Comparison of ENCODE assay signal across 23 cellular contexts in the genomic region with DNA sequence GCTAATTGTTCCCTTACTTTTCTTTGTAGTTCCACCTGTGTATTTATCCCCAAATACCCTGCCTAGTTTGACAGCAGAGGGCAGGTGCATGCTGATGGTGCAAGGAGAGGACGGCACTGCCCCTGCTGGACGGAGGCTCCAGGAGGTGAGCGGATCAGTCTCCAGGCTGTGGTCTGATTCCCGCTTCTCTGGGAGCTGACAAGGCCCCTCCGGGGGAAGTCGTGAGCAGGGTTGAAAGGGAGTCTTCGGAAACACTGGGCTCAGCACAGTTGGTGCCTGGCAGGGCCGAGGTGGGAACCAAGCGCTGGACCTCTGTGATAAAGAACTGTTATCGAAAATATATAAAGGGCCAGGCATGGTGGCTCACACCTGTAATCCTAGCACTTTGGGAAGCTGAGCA. TPM values are rescaled to one million over a fixed set of nuclear protein-coding genes. Genes with fewer than 3 reads are reported as not detected.
DNase-seq lines count a peak whose midpoint lies in the region; ATAC-seq and TF ChIP-seq lines count a peak whose summit lies in the region.
"Had no signal": no experiment of that assay in that cellular context is flagged by ENCODE, and none has a peak within 500 bp of the region (broad histone marks: within the 10 kb centered on the region; RNA-seq: fewer than 3 reads in every experiment).

No MANE protein-coding gene starts in this region.

- H3K4me3 ChIP-seq in GM23338: no peak overlapping the region
- H3K4me3 ChIP-seq in sigmoid colon: no peak overlapping the region
- H3K4me3 ChIP-seq: A549, SJSA1 had no signal

- H3K79me2 ChIP-seq in GM23338 (replicated peaks; ENCODE audit: insufficient read depth): no peaks in the 10 kb centered on the region

- H3K4me2 ChIP-seq in GM23338: no peak overlapping the region
- H3K4me2 ChIP-seq: A549 had no signal

- TF ChIP-seq CTCF in GM23338 (conservative IDR thresholded peaks at IDR 0.05; ENCODE audit: low read depth in 2 of 2) (peak; percentile 42 to 49), glutamatergic neuron (IDR thresholded peaks at IDR 0.05; ENCODE audit: partially characterized antibody, unreplicated experiment) (peak; percentile 33), sigmoid colon (IDR thresholded peaks at IDR 0.05) (no peak)

- ATAC-seq in GM23338 (peak; percentile 91), HG03025 (IDR thresholded peaks at IDR 0.05; ENCODE audit: low FRiP score, unreplicated experiment) (no peak)
- no peak for ATAC-seq in activated T-helper 17 cell treated with anti-CD3 and anti-CD28 coated beads, Interleukin-2, amount 50 U/mL, for 72 hours (replicated peaks)
- ATAC-seq: stimulated activated effector memory CD8-positive, alpha-beta T cell treated with anti-CD3 and anti-CD28 coated beads, Interleukin-12 subunit alpha, Interleukin-12 subunit beta, amount 100 ng/mL, for 72 hours had no signal

- H3K27me3 Mint-ChIP-seq in GM23338 (ENCODE audit: insufficient read depth, low read depth, poor library complexity): peaks cover 5% of the 10 kb centered on the region
- H3K27me3 Mint-ChIP-seq in glutamatergic neuron (ENCODE audit: unreplicated experiment): peaks cover 14% of the 10 kb centered on the region
- H3K27me3 Mint-ChIP-seq in activated T-helper 17 cell treated with anti-CD3 and anti-CD28 coated beads, Interleukin-2, amount 50 U/mL, for 72 hours: peaks cover 23% of the 10 kb centered on the region
- peaks cover 2% of the 10 kb centered on the region for H3K27me3 Mint-ChIP-seq in activated T-helper 2 cell treated with anti-CD3 and anti-CD28 coated beads, Interferon-gamma antibody, Interleukin-2, Interleukin-4, amounts not matched to agents 10 μg/mL and 5 μg/mL and 100 μg/mL, durations not matched to agents 14 hours and 24 hours and 36 hours (ENCODE audit: low read depth)

- H3F3A ChIP-seq in GM23338 (replicated peaks; ENCODE audit: low read depth): no peaks in the 10 kb centered on the region

- H3K27ac Mint-ChIP-seq in GM23338 (no peak overlapping the region), glutamatergic neuron (ENCODE audit: unreplicated experiment) (peak overlapping the region; percentile 100)
- H3K27ac Mint-ChIP-seq in activated T-helper 17 cell treated with anti-CD3 and anti-CD28 coated beads, Interleukin-2, amount 50 U/mL, for 72 hours: no peak overlapping the region
- H3K27ac Mint-ChIP-seq in activated T-helper 2 cell treated with anti-CD3 and anti-CD28 coated beads, Interferon-gamma antibody, Interleukin-2, Interleukin-4, amounts not matched to agents 10 μg/mL and 5 μg/mL and 100 μg/mL, durations not matched to agents 14 hours and 24 hours and 36 hours: no peak overlapping the region
- H3K27ac Mint-ChIP-seq: dendritic cell treated with granulocyte-macrophage colony-stimulating factor and Interleukin-4, amounts not matched to agents 40 ng/mL and 50 ng/mL, for 4 days; nephron; stimulated activated effector memory CD8-positive, alpha-beta T cell treated with anti-CD3 and anti-CD28 coated beads, Interleukin-12 subunit alpha, Interleukin-12 subunit beta, amount 100 ng/mL, for 72 hours had no signal

- H3K27ac ChIP-seq in GM23338 (ENCODE audit: low read depth) (no peak overlapping the region), sigmoid colon (no peak overlapping the region)
- H3K27ac ChIP-seq: A549, SJSA1 had no signal

- WGBS in sigmoid colon, 2 donors: 89 to 90% methylated on average over 10 of the region's 10 CpGs

- DNase-seq in NCI-H82 (lab: John Stamatoyannopoulos, UW) (peak; percentile 70), NCI-H82 treated with DMSO at 0.1 percent for 48 hours (lab: John Stamatoyannopoulos, UW; ENCODE audit: unreplicated experiment) (no peak), GM23338 (ENCODE audit: low spot score) (peak; percentile 50), glutamatergic neuron (peak; percentile 75), sigmoid colon (peak; percentile 42)
- DNase-seq in activated T-helper 2 cell treated with anti-CD3 and anti-CD28 coated beads, Interferon-gamma antibody, Interleukin-2, Interleukin-4, amounts not matched to agents 10 μg/mL and 5 μg/mL and 100 μg/mL, durations not matched to agents 14 hours and 24 hours and 36 hours (ENCODE audit: low spot score): no peak
- DNase-seq: activated CD4-positive, alpha-beta T cell treated with anti-CD3 and anti-CD28 coated beads, Interleukin-2, amount 50 U/mL, for 1 hour; activated gamma-delta T cell treated with Interleukin-2 at 50 U/mL for 16 hours; amniotic stem cell; EL; NCI-H1092 treated with DMSO at 0.1 percent for 48 hours; NCI-H2029; NCI-H2227 treated with DMSO at 0.1 percent for 48 hours; T-helper 2 cell had no signal

- H3K4me1 ChIP-seq in GM23338 (ENCODE audit: insufficient read depth) (no peaks in the 10 kb centered on the region), sigmoid colon (no peaks in the 10 kb centered on the region)
- H3K4me1 ChIP-seq: A549, SJSA1 had no signal

- H3K4me3 Mint-ChIP-seq in GM23338: no peak overlapping the region
- H3K4me3 Mint-ChIP-seq in glutamatergic neuron (ENCODE audit: unreplicated experiment): peak overlapping the region; percentile 85
- H3K4me3 Mint-ChIP-seq in activated T-helper 17 cell treated with anti-CD3 and anti-CD28 coated beads, Interleukin-2, amount 50 U/mL, for 72 hours: no peak overlapping the region
- H3K4me3 Mint-ChIP-seq in activated T-helper 2 cell treated with anti-CD3 and anti-CD28 coated beads, Interferon-gamma antibody, Interleukin-2, Interleukin-4, amounts not matched to agents 10 μg/mL and 5 μg/mL and 100 μg/mL, durations not matched to agents 14 hours and 24 hours and 36 hours (ENCODE audit: low read depth): no peak overlapping the region
- H3K4me3 Mint-ChIP-seq: dendritic cell treated with granulocyte-macrophage colony-stimulating factor and Interleukin-4, amounts not matched to agents 40 ng/mL and 50 ng/mL, for 4 days; stimulated activated effector memory CD8-positive, alpha-beta T cell treated with anti-CD3 and anti-CD28 coated beads, Interleukin-12 subunit alpha, Interleukin-12 subunit beta, amount 100 ng/mL, for 72 hours had no signal

- intact Hi-C loops in sigmoid colon (cut with DNase I): no loop called here
- intact Hi-C loops in activated T-helper 2 cell treated with anti-CD3 and anti-CD28 coated beads, Interferon-gamma antibody, Interleukin-2, Interleukin-4, amounts not matched to agents 10 μg/mL and 5 μg/mL and 100 μg/mL, durations not matched to agents 14 hours and 24 hours and 36 hours (cut with micrococcal nuclease): no loop called here

- no peaks in the 10 kb centered on the region for H3K9me2 ChIP-seq in GM23338 (ENCODE audit: insufficient read depth)

- H3K27me3 ChIP-seq in GM23338 (ENCODE audit: insufficient read depth) (no peaks in the 10 kb centered on the region), sigmoid colon (no peaks in the 10 kb centered on the region)
- H3K27me3 ChIP-seq: SJSA1 had no signal

- no peaks in the 10 kb centered on the region for H4K20me1 ChIP-seq in GM23338 (replicated peaks; ENCODE audit: insufficient read depth)

- H3K9me3 Mint-ChIP-seq in GM23338 (no peaks in the 10 kb centered on the region), glutamatergic neuron (ENCODE audit: unreplicated experiment) (peaks cover 23% of the 10 kb centered on the region)
- peaks cover 3% of the 10 kb centered on the region for H3K9me3 Mint-ChIP-seq in activated T-helper 17 cell treated with anti-CD3 and anti-CD28 coated beads, Interleukin-2, amount 50 U/mL, for 72 hours
- H3K9me3 Mint-ChIP-seq in activated T-helper 2 cell treated with anti-CD3 and anti-CD28 coated beads, Interferon-gamma antibody, Interleukin-2, Interleukin-4, amounts not matched to agents 10 μg/mL and 5 μg/mL and 100 μg/mL, durations not matched to agents 14 hours and 24 hours and 36 hours: peaks cover 4% of the 10 kb centered on the region
- H3K9me3 Mint-ChIP-seq: dendritic cell treated with granulocyte-macrophage colony-stimulating factor and Interleukin-4, amounts not matched to agents 40 ng/mL and 50 ng/mL, for 4 days had no signal

- TF ChIP-seq POLR2A in sigmoid colon (IDR thresholded peaks at IDR 0.05): no peak

- TF ChIP-seq EP300 in sigmoid colon (IDR thresholded peaks at IDR 0.05): no peak

- H3K9me3 ChIP-seq in sigmoid colon: no peaks in the 10 kb centered on the region
- H3K9me3 ChIP-seq: A549, SJSA1 had no signal

- no peaks in the 10 kb centered on the region for H3K36me3 ChIP-seq in GM23338 (ENCODE audit: insufficient read depth)
- no peaks in the 10 kb centered on the region for H3K36me3 ChIP-seq in sigmoid colon
- H3K36me3 ChIP-seq: SJSA1 had no signal

- H3K36me3 Mint-ChIP-seq in GM23338 (ENCODE audit: low read depth) (no peaks in the 10 kb centered on the region), glutamatergic neuron (ENCODE audit: unreplicated experiment) (peaks cover 15% of the 10 kb centered on the region)
- H3K36me3 Mint-ChIP-seq in activated T-helper 17 cell treated with anti-CD3 and anti-CD28 coated beads, Interleukin-2, amount 50 U/mL, for 72 hours (ENCODE audit: low read depth): no peaks in the 10 kb centered on the region
- no peaks in the 10 kb centered on the region for H3K36me3 Mint-ChIP-seq in activated T-helper 2 cell treated with anti-CD3 and anti-CD28 coated beads, Interferon-gamma antibody, Interleukin-2, Interleukin-4, amounts not matched to agents 10 μg/mL and 5 μg/mL and 100 μg/mL, durations not matched to agents 14 hours and 24 hours and 36 hours (ENCODE audit: low read depth)
- H3K36me3 Mint-ChIP-seq: stimulated activated effector memory CD8-positive, alpha-beta T cell treated with anti-CD3 and anti-CD28 coated beads, Interleukin-12 subunit alpha, Interleukin-12 subunit beta, amount 100 ng/mL, for 72 hours had no signal

- H3K4me1 Mint-ChIP-seq in GM23338 (no peaks in the 10 kb centered on the region; the same call in 2 of the 3 replicates), glutamatergic neuron (ENCODE audit: low read depth, unreplicated experiment) (peaks cover 38% of the 10 kb centered on the region)
- no peaks in the 10 kb centered on the region for H3K4me1 Mint-ChIP-seq in activated T-helper 17 cell treated with anti-CD3 and anti-CD28 coated beads, Interleukin-2, amount 50 U/mL, for 72 hours
- no peaks in the 10 kb centered on the region for H3K4me1 Mint-ChIP-seq in activated T-helper 2 cell treated with anti-CD3 and anti-CD28 coated beads, Interferon-gamma antibody, Interleukin-2, Interleukin-4, amounts not matched to agents 10 μg/mL and 5 μg/mL and 100 μg/mL, durations not matched to agents 14 hours and 24 hours and 36 hours (ENCODE audit: low read depth)
- H3K4me1 Mint-ChIP-seq: stimulated activated effector memory CD8-positive, alpha-beta T cell treated with anti-CD3 and anti-CD28 coated beads, Interleukin-12 subunit alpha, Interleukin-12 subunit beta, amount 100 ng/mL, for 72 hours had no signal

- H2AFZ ChIP-seq in GM23338: no peak overlapping the region

RNA-seq across cellular contexts. Expression of gene RASGEF1C, which starts 52.9 kb away (rescaled TPM):
- 0.42 and 2.6 TPM in 2 replicates for total RNA-seq in GM23338 (2014; rRNA removed; shearing (Covaris generic))
- polyA plus RNA-seq in GM23338 (2016; fragmentation: Nextera tagmentation; extraction: Ambion mirVana) (0.40 and 0.77 TPM in 2 replicates), sigmoid colon (under 1 TPM in 1 of 3 donors, not detected in 2; 0.35 TPM)
- total RNA-seq in glutamatergic neuron (ENCODE audit: unreplicated experiment) (21.1 TPM), sigmoid colon (1 to 10 TPM in 3 of 4 donors, under 1 TPM in 1; 0.66 to 4.2 (median 1.5) TPM)
- not detected for total RNA-seq in activated T-helper 17 cell treated with anti-CD3 and anti-CD28 coated beads, Interleukin-2, amount 50 U/mL, for 72 hours
- total RNA-seq in activated T-helper 2 cell treated with anti-CD3 and anti-CD28 coated beads, Interferon-gamma antibody, Interleukin-2, Interleukin-4, amounts not matched to agents 10 μg/mL and 5 μg/mL and 100 μg/mL, durations not matched to agents 14 hours and 24 hours and 36 hours: not detected in 2 replicates
- total RNA-seq: mononuclear cell, SJSA1 had no signal
- polyA plus RNA-seq: BJ had no signal

Comparison
In these comparisons a context has a peak if more than half of its experiments do, and no peak if none do; other contexts are left out.
1. DNase-seq: peak in NCI-H82 (single experiment), GM23338 (single experiment), glutamatergic neuron (single experiment) and sigmoid colon (single experiment); none in NCI-H82 treated with DMSO at 0.1 percent for 48 hours (single experiment) and activated T-helper 2 cell treated with anti-CD3 and anti-CD28 coated beads, Interferon-gamma antibody, Interleukin-2, Interleukin-4, amounts not matched to agents 10 μg/mL and 5 μg/mL and 100 μg/mL, durations not matched to agents 14 hours and 24 hours and 36 hours (single experiment).
2. CTCF ChIP-seq: peak in GM23338 (2 of 2) and glutamatergic neuron (single experiment); none in sigmoid colon (0 of 4).